ENCODE assay signal across 1 cellular context in the genomic region with DNA sequence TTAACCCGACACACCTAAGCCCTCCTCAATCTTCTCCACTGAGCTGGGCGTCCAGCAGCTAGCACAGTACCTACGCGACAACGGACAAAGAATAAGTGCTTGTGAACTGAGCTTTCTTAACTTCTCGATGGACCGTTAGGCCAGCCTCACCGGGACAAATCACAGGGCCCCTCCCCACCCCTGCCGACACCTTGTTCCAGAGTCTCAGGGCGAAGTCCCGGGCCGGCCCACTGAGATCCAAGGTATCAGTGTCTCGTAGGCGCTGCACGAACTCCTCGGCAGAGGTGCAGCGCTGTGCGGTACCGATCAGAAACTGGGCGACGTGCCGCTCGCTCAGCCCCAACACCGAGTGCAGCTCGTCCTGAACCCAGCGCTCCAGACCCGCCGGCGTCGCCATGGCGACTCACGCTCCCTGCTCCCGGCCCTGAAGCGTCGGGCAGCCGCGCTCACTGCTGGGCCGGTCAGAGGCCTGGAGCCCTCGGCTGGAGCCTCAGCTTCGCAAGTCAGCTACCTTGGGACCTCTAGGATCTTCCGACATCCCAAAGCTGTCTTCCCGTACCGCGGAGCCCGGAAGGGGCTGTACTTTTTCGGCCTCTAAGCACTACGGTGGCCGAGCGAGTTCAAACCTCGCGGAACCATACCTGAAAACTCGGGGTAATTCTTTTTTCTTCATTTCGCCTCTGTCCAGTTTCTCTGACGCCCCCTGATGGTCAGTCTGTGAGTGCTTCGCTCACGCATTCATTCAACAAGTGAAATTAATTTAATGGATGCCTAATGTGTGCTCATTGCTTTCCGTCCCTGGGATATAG.
TF ChIP-seq lines count a peak whose summit lies in the region.

Gene DHX16 (minus strand): TSS at position 562 of the 809 bp plus-strand sequence. CDS start 165 bp downstream, at position 397.

TF ChIP-seq in H1, 55 proteins besides CTCF, POLR2A, EP300 and RAD21:
- TF ChIP-seq SAP30 (IDR thresholded peaks at IDR 0.05; ENCODE audit: insufficient read depth, insufficient replicate concordance, low read length) (peak; percentile 57), KDM4A (IDR thresholded peaks at IDR 0.05; ENCODE audit: low read depth, low read length, severe bottlenecking) (peak; percentile 82), SP1 (IDR thresholded peaks at IDR 0.05; ENCODE audit: low read depth, low read length) (0 out of 2 replicates have a peak, but pooled peaks have one; percentile 54), CHD2 (IDR thresholded peaks at IDR 0.05; ENCODE audit: low read length) (peak; percentile 84), BRCA1 (IDR thresholded peaks at IDR 0.05; ENCODE audit: low read depth, low read length) (peak; percentile 61), RNF2 (IDR thresholded peaks at IDR 0.05; ENCODE audit: borderline replicate concordance, low read depth, low read length, missing control alignments, poor library complexity, severe bottlenecking) (no peak), JUND (IDR thresholded peaks at IDR 0.05; ENCODE audit: low read length) (peak; percentile 13; the same call in 1 of the 2 replicates), SP4 (IDR thresholded peaks at IDR 0.05; ENCODE audit: low read length) (peak; percentile 68; the same call in 1 of the 2 replicates), KDM5A (IDR thresholded peaks at IDR 0.05; ENCODE audit: low read length) (peak; percentile 29; the same call in 1 of the 2 replicates), NANOG (IDR thresholded peaks at IDR 0.05; ENCODE audit: insufficient read depth, low read depth, low read length, poor library complexity, severe bottlenecking) (no peak), GABPA (IDR thresholded peaks at IDR 0.05; ENCODE audit: borderline replicate concordance, insufficient read depth, low read length) (no peak), CBX8 (IDR thresholded peaks at IDR 0.05; ENCODE audit: borderline replicate concordance, low read depth, low read length) (no peak), ASH2L (IDR thresholded peaks at IDR 0.05; ENCODE audit: low read length) (peak; percentile 93), EGR1 (IDR thresholded peaks at IDR 0.05; ENCODE audit: borderline replicate concordance, low read depth, low read length) (peak; percentile 12; the same call in 1 of the 2 replicates), RBBP5 (IDR thresholded peaks at IDR 0.05; ENCODE audit: borderline replicate concordance, low read depth, low read length) (peak; percentile 70; the same call in 1 of the 2 replicates), CREB1 (IDR thresholded peaks at IDR 0.05) (peak; percentile 55; the same call in 1 of the 2 replicates), SRF (IDR thresholded peaks at IDR 0.05; ENCODE audit: low read depth, low read length) (no peak), PHF8 (conservative IDR thresholded peaks at IDR 0.05; ENCODE audit: low read depth, low read length) (peak; percentile 56), TBP (IDR thresholded peaks at IDR 0.05; ENCODE audit: low read depth, low read length) (peak; percentile 20; the same call in 1 of the 2 replicates), SIN3A (conservative IDR thresholded peaks at IDR 0.05 in 1 of 2, IDR thresholded peaks at IDR 0.05 in 1 of 2; ENCODE audit: low read depth in 1 of 2, low read length in 2 of 2) (peak; percentile 86 to 95; a peak in 3 of 4 replicates), TAF7 (optimal IDR thresholded peaks at IDR 0.05; ENCODE audit: borderline replicate concordance, low read depth, low read length) (peak; percentile 54), HDAC2 (IDR thresholded peaks at IDR 0.05; ENCODE audit: borderline replicate concordance in 1 of 2, low read depth in 2 of 2, low read length in 2 of 2) (0 out of 4 replicates have a peak, but pooled peaks of 1 of the 2 experiments have one; percentile 21), BCL11A (IDR thresholded peaks at IDR 0.05; ENCODE audit: low read depth in 2 of 2, low read length in 2 of 2) (no peak), FOSL1 (IDR thresholded peaks at IDR 0.05; ENCODE audit: insufficient read depth, low read depth, low read length) (no peak)
- TF ChIP-seq, protein P1, sequence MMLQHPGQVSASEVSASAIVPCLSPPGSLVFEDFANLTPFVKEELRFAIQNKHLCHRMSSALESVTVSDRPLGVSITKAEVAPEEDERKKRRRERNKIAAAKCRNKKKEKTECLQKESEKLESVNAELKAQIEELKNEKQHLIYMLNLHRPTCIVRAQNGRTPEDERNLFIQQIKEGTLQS (IDR thresholded peaks at IDR 0.05; ENCODE audit: insufficient read depth, low read depth, low read length) = no peak
- TF ChIP-seq, protein P2, sequence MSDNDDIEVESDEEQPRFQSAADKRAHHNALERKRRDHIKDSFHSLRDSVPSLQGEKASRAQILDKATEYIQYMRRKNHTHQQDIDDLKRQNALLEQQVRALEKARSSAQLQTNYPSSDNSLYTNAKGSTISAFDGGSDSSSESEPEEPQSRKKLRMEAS (IDR thresholded peaks at IDR 0.05) = peak; percentile 8; the same call in 1 of the 2 replicates
